ENCODE assay signal across 19 cellular contexts in genomic region chr10:126235091-126235978, GRCh38.
DNase-seq lines count a peak whose midpoint lies in the region; ATAC-seq lines count a peak whose summit lies in the region.
"Had no signal": no experiment of that assay in that cellular context is flagged by ENCODE, and none has a peak within 500 bp of the region (broad histone marks: within the 10 kb centered on the region; RNA-seq: fewer than 3 reads in every experiment).

No MANE protein-coding gene starts in this region.

- DNase-seq in Right ventricle myocardium superior (no peak), cardiac septum (ENCODE audit: low spot score) (no peak), epidermal melanocyte (ENCODE audit: insufficient read length, low spot score) (peak; percentile 48), midbrain (lab: John Stamatoyannopoulos, UW) (peak; percentile 46), SKM-1 (lab: John Stamatoyannopoulos, UW; ENCODE audit: unreplicated experiment) (no peak), cerebellar nuclear complex (lab: John Stamatoyannopoulos, UW) (no peak)
- DNase-seq: activated CD4-positive, alpha-beta T cell treated with anti-CD3 and anti-CD28 coated beads for 36 hours; activated CD8-positive, alpha-beta memory T cell treated with anti-CD3 and anti-CD28 coated beads, Interleukin-2, amount 10 ng/mL, durations not matched to agents 7 days and 5 days; activated naive CD8-positive, alpha-beta T cell treated with anti-CD3 and anti-CD28 coated beads, Interleukin-2, amount 50 U/mL, for 24 hours; DMS 273 treated with DMSO at 0.1 percent for 48 hours; GF-D8; NCI-H1694; NCI-H82; sigmoid colon; stimulated activated naive B cell treated with anti-CD40 and anti-IgM and Interleukin-4, amounts not matched to agents 10 μg/mL and 1 μg/mL and 100 μg/mL, for 72 hours; transverse colon had no signal

- ATAC-seq in Right ventricle myocardium superior (ENCODE audit: poor library complexity) (peak; percentile 22), HG03460 (IDR thresholded peaks at IDR 0.05; ENCODE audit: unreplicated experiment) (no peak), HG03457 (IDR thresholded peaks at IDR 0.05; ENCODE audit: unreplicated experiment) (no peak)
- ATAC-seq: activated CD4-positive, alpha-beta T cell treated with anti-CD3 and anti-CD28 coated beads for 36 hours; activated CD8-positive, alpha-beta memory T cell treated with anti-CD3 and anti-CD28 coated beads, Interleukin-2, amount 10 ng/mL, durations not matched to agents 7 days and 5 days; activated naive CD8-positive, alpha-beta T cell treated with anti-CD3 and anti-CD28 coated beads, Interleukin-2, amount 50 U/mL, for 24 hours; GM12878; stimulated activated naive B cell treated with anti-CD40 and anti-IgM and Interleukin-4, amounts not matched to agents 10 μg/mL and 1 μg/mL and 100 μg/mL, for 72 hours had no signal

- intact Hi-C loops in Right ventricle myocardium superior (cut with DNase I): no loop called here
- intact Hi-C loops in cardiac septum (cut with DNase I): no loop called here

Comparison
In these comparisons a context has a peak if more than half of its experiments do, and no peak if none do; other contexts are left out.
1. DNase-seq: peak in epidermal melanocyte (single experiment) and midbrain (single experiment); none in Right ventricle myocardium superior (single experiment), cardiac septum (single experiment), SKM-1 (single experiment) and cerebellar nuclear complex (0 of 2).